ENCODE assay signal across 28 cellular contexts in genomic region chr12:62158416-62159360, GRCh38.
DNase-seq lines count a peak whose midpoint lies in the region; TF ChIP-seq lines count a peak whose summit lies in the region.
"Had no signal": no experiment of that assay in that cellular context is flagged by ENCODE, and none has a peak within 500 bp of the region (broad histone marks: within the 10 kb centered on the region; RNA-seq: fewer than 3 reads in every experiment).

No MANE protein-coding gene starts in this region.

- CTCF ChIA-PET in activated naive CD4-positive, alpha-beta T cell treated with anti-CD3 and anti-CD28 coated beads, Interleukin-2, amount 10 ng/mL, durations not matched to agents 7 days and 5 days (lab: Charles Lee) = no interaction called here
- CTCF ChIA-PET in OCI-LY7 (lab: Charles Lee; ENCODE audit: unreplicated experiment) = interaction anchor here (1.1 kb wide), 1 partner anchor 35 kb away, joined by 4 read pairs; no protein-coding TSS in a partner anchor

- POLR2A ChIA-PET in OCI-LY7 (lab: Charles Lee) = interaction anchor here (1.0 kb wide), 1 partner anchor 49 kb away, joined by 4 read pairs; no protein-coding TSS in a partner anchor

- H3K9ac ChIP-seq in Loucy (ENCODE audit: low read depth, low read length, poor library complexity, severe bottlenecking) (peak overlapping the region; percentile 50), adipocyte (ENCODE audit: low read length) (peak overlapping the region; percentile 9)
- H3K9ac ChIP-seq: KMS-11, parathyroid adenoma had no signal

- peaks cover 42% of the 10 kb centered on the region for H3K4me1 ChIP-seq in Loucy (ENCODE audit: insufficient read depth, low read length, poor library complexity, severe bottlenecking)
- H3K4me1 ChIP-seq in adipocyte (ENCODE audit: control insufficient read depth, insufficient read depth, low read length) = peaks cover 26% of the 10 kb centered on the region
- H3K4me1 ChIP-seq in spleen = peaks cover 0 to 20% (median 6%) of the 10 kb centered on the region in 6 donors
- H3K4me1 ChIP-seq in OCI-LY7 (ENCODE audit: insufficient read depth, low read length, poor library complexity, severe bottlenecking) = no peaks in the 10 kb centered on the region
- H3K4me1 ChIP-seq: A549, ascending aorta, parathyroid adenoma had no signal

- peaks cover 4% of the 10 kb centered on the region for H3K36me3 Mint-ChIP-seq in activated naive CD4-positive, alpha-beta T cell treated with anti-CD3 and anti-CD28 coated beads, Interleukin-2, amount 10 ng/mL, durations not matched to agents 7 days and 5 days
- H3K36me3 Mint-ChIP-seq: immature natural killer cell had no signal

- H3K4me3 ChIP-seq in Loucy (ENCODE audit: low read length, poor library complexity, severe bottlenecking) (peak overlapping the region; percentile 59), adipocyte (ENCODE audit: low read length) (peak overlapping the region; percentile 46), spleen (no peak overlapping the region), OCI-LY7 (ENCODE audit: low read depth, low read length, poor library complexity, severe bottlenecking) (no peak overlapping the region)
- H3K4me3 ChIP-seq: A549, ascending aorta, tibial nerve had no signal

- H3K4me3 Mint-ChIP-seq in activated naive CD4-positive, alpha-beta T cell treated with anti-CD3 and anti-CD28 coated beads, Interleukin-2, amount 10 ng/mL, durations not matched to agents 7 days and 5 days = no peak overlapping the region
- H3K4me3 Mint-ChIP-seq: H9, neural crest cell had no signal

- H3K4me1 Mint-ChIP-seq in activated naive CD4-positive, alpha-beta T cell treated with anti-CD3 and anti-CD28 coated beads, Interleukin-2, amount 10 ng/mL, durations not matched to agents 7 days and 5 days = peaks cover 35% of the 10 kb centered on the region
- H3K4me1 Mint-ChIP-seq: immature natural killer cell, neural crest cell had no signal

- WGBS in spleen, 5 donors = 38 to 54% (median 47%) methylated on average over 5 of the region's 5 CpGs

- H3K79me2 ChIP-seq in Loucy (ENCODE audit: insufficient read depth, low read length) = no peaks in the 10 kb centered on the region
- H3K79me2 ChIP-seq in OCI-LY7 (ENCODE audit: insufficient read depth, low read depth, low read length) = no peaks in the 10 kb centered on the region
- H3K79me2 ChIP-seq: parathyroid adenoma had no signal

- BruUV-seq in OCI-LY7 (replicated peaks; lab: Mats Ljungman, UMichigan) = no TSS peak

- H2AFZ ChIP-seq in Loucy (ENCODE audit: low read length) = peak overlapping the region; percentile 53
- no peak overlapping the region for H2AFZ ChIP-seq in OCI-LY7 (ENCODE audit: low read length)
- H2AFZ ChIP-seq: parathyroid adenoma had no signal

- no peaks in the 10 kb centered on the region for H3K27me3 Mint-ChIP-seq in activated naive CD4-positive, alpha-beta T cell treated with anti-CD3 and anti-CD28 coated beads, Interleukin-2, amount 10 ng/mL, durations not matched to agents 7 days and 5 days

- H3K27ac ChIP-seq in spleen (peak overlapping the region in 5 of 8 donors; percentile 25 to 63 (median 49)), OCI-LY7 (ENCODE audit: low read depth, low read length, poor library complexity, severe bottlenecking) (no peak overlapping the region)
- H3K27ac ChIP-seq: A549, ascending aorta, HL-60, KMS-11, parathyroid adenoma, tibial nerve had no signal

- intact Hi-C loops in spleen (cut with DNase I; ENCODE audit: low total_unique reads) (no loop called here), OCI-LY7 (cut with micrococcal nuclease; ENCODE audit: unreplicated experiment) (no loop called here)

- no peak for DNase-seq in activated naive CD4-positive, alpha-beta T cell treated with anti-CD3 and anti-CD28 coated beads, Interleukin-2, amount 10 ng/mL, durations not matched to agents 7 days and 5 days
- DNase-seq in activated naive CD4-positive, alpha-beta T cell treated with Interleukin-2 at 50 U/mL for 16 hours = no peak
- DNase-seq in adipocyte (ENCODE audit: low read depth) (peak; percentile 39), spleen (no peak), NCI-H1417 (lab: John Stamatoyannopoulos, UW) (no peak), NCI-H345 treated with DMSO at 0.1 percent for 48 hours (lab: John Stamatoyannopoulos, UW; ENCODE audit: unreplicated experiment) (no peak), OCI-LY7 (ENCODE audit: low spot score) (no peak)
- DNase-seq: activated CD4-positive, alpha-beta T cell treated with anti-CD3 and anti-CD28 coated beads for 4 hours; activated T-cell treated with anti-CD3 and anti-CD28 coated beads, Interleukin-2, amount 50 U/mL, for 1 hour; AML-193; DMS53; H9; immature natural killer cell; left cardiac atrium; NCI-H1436 treated with DMSO at 0.1 percent for 48 hours; NCI-H2081 treated with DMSO at 0.1 percent for 48 hours; NCI-H345; NCI-H748 treated with DMSO at 0.1 percent for 48 hours; SHP77 treated with DMSO at 0.1 percent for 48 hours; stimulated activated CD4-positive, alpha-beta T cell treated with anti-CD3 and anti-CD28 coated beads, Interleukin-2, amount 100 ng/mL, for 24 hours had no signal

- no peaks in the 10 kb centered on the region for H3K9me3 Mint-ChIP-seq in activated naive CD4-positive, alpha-beta T cell treated with anti-CD3 and anti-CD28 coated beads, Interleukin-2, amount 10 ng/mL, durations not matched to agents 7 days and 5 days
- H3K9me3 Mint-ChIP-seq: H9 had no signal

- peak overlapping the region; percentile 64 for H3K27ac Mint-ChIP-seq in activated naive CD4-positive, alpha-beta T cell treated with anti-CD3 and anti-CD28 coated beads, Interleukin-2, amount 10 ng/mL, durations not matched to agents 7 days and 5 days
- H3K27ac Mint-ChIP-seq: H9, immature natural killer cell had no signal

- no peak for TF ChIP-seq POLR2A in spleen (IDR thresholded peaks at IDR 0.05)

- H4K20me1 ChIP-seq in Loucy (ENCODE audit: insufficient read depth, low read length, poor library complexity, severe bottlenecking) (no peaks in the 10 kb centered on the region), OCI-LY7 (ENCODE audit: insufficient read depth, low read length) (no peaks in the 10 kb centered on the region)

- H3K9me2 ChIP-seq in Loucy (replicated peaks; ENCODE audit: low read depth, low read length) (no peaks in the 10 kb centered on the region), OCI-LY7 (ENCODE audit: insufficient read depth, low read length) (no peaks in the 10 kb centered on the region)

- peaks cover 4% of the 10 kb centered on the region for H3F3A ChIP-seq in Loucy (ENCODE audit: low read depth)

- no peaks in the 10 kb centered on the region for H3K9me3 ChIP-seq in Loucy (ENCODE audit: insufficient read depth, low read depth, low read length)
- H3K9me3 ChIP-seq in adipocyte (ENCODE audit: control insufficient read depth, low read length) = no peaks in the 10 kb centered on the region
- no peaks in the 10 kb centered on the region for H3K9me3 ChIP-seq in spleen
- H3K9me3 ChIP-seq in OCI-LY7 (ENCODE audit: low read length) = no peaks in the 10 kb centered on the region
- H3K9me3 ChIP-seq: A549, ascending aorta, tibial nerve had no signal

- peak overlapping the region; percentile 74 for H3K4me2 ChIP-seq in Loucy (ENCODE audit: low read depth, low read length, poor library complexity, severe bottlenecking)
- no peak overlapping the region for H3K4me2 ChIP-seq in OCI-LY7 (ENCODE audit: low read length)
- H3K4me2 ChIP-seq: A549, KMS-11 had no signal

- TF ChIP-seq CTCF in Loucy (conservative IDR thresholded peaks at IDR 0.05; ENCODE audit: low read length) (no peak), spleen (IDR thresholded peaks at IDR 0.05 in 8 of 11, conservative IDR thresholded peaks at IDR 0.05 in 3 of 11) (no peak), OCI-LY7 (conservative IDR thresholded peaks at IDR 0.05; ENCODE audit: low read length) (no peak)

- H3K36me3 ChIP-seq in Loucy (ENCODE audit: insufficient read depth, low read length) (no peaks in the 10 kb centered on the region), adipocyte (ENCODE audit: control insufficient read depth, insufficient read depth, low read length, severe bottlenecking) (no peaks in the 10 kb centered on the region), spleen (no peaks in the 10 kb centered on the region), OCI-LY7 (ENCODE audit: insufficient read depth, low read length) (no peaks in the 10 kb centered on the region)
- H3K36me3 ChIP-seq: ascending aorta, tibial nerve had no signal

- H3K27me3 ChIP-seq in Loucy (ENCODE audit: insufficient read depth, low read length, poor library complexity, severe bottlenecking) (no peaks in the 10 kb centered on the region), adipocyte (replicated peaks; ENCODE audit: control insufficient read depth, insufficient read depth, low read length) (no peaks in the 10 kb centered on the region), spleen (replicated peaks in 1 of 7) (no peaks in the 10 kb centered on the region)
- H3K27me3 ChIP-seq: ascending aorta, tibial nerve had no signal

Comparison
In these comparisons a context has a peak if more than half of its experiments do, and no peak if none do; other contexts are left out.
1. H3K4me3 ChIP-seq: peak in Loucy (single experiment) and adipocyte (single experiment); none in spleen (0 of 8) and OCI-LY7 (single experiment).